ENCODE assay signal across 18 cellular contexts in genomic region chr3:152446495-152446894, GRCh38.
DNase-seq lines count a peak whose midpoint lies in the region; ATAC-seq and TF ChIP-seq lines count a peak whose summit lies in the region.
"Had no signal": no experiment of that assay in that cellular context is flagged by ENCODE, and none has a peak within 500 bp of the region (broad histone marks: within the 10 kb centered on the region; RNA-seq: fewer than 3 reads in every experiment).

No MANE protein-coding gene starts in this region.

- H3K27me3 ChIP-seq in left ventricle myocardium inferior (ENCODE audit: low read depth), result no peaks in the 10 kb centered on the region
- no peaks in the 10 kb centered on the region for H3K27me3 ChIP-seq in naive thymus-derived CD4-positive, alpha-beta T cell (ENCODE audit: control insufficient read depth in 2 of 2, insufficient read depth in 2 of 2, low read length in 2 of 2)
- H3K27me3 ChIP-seq: body of pancreas had no signal

- peaks cover 55% of the 10 kb centered on the region for H3K4me1 Mint-ChIP-seq in activated naive CD8-positive, alpha-beta T cell treated with anti-CD3 and anti-CD28 coated beads for 36 hours
- peaks cover 46 to 88% (median 77%) of the 10 kb centered on the region in 7 donors for H3K4me1 Mint-ChIP-seq in naive thymus-derived CD4-positive, alpha-beta T cell

- H3K4me1 ChIP-seq in left ventricle myocardium inferior, result peaks cover 70% of the 10 kb centered on the region
- H3K4me1 ChIP-seq in naive thymus-derived CD4-positive, alpha-beta T cell (ENCODE audit: control insufficient read depth in 2 of 2, insufficient read depth in 2 of 2, low read length in 2 of 2), result peaks cover 24 to 27% of the 10 kb centered on the region in 2 donors

- intact Hi-C loops in left ventricle myocardium inferior (cut with micrococcal nuclease), result loop anchor here (10.0 kb wide), 1 partner anchor 222 kb away; no protein-coding TSS in a partner anchor
- intact Hi-C loops in left ventricle myocardium superior (cut with micrococcal nuclease), result loop anchor here (10.0 kb wide), 2 partner anchors 222 to 262 kb away; no protein-coding TSS in a partner anchor
- intact Hi-C loops in naive thymus-derived CD4-positive, alpha-beta T cell (cut with micrococcal nuclease), result no loop called here

- no peak for TF ChIP-seq CTCF in left ventricle myocardium inferior (IDR thresholded peaks at IDR 0.05; ENCODE audit: borderline replicate concordance)

- H3K36me3 ChIP-seq in left ventricle myocardium inferior, result peaks cover 42% of the 10 kb centered on the region
- H3K36me3 ChIP-seq in naive thymus-derived CD4-positive, alpha-beta T cell (ENCODE audit: control insufficient read depth in 2 of 3, insufficient read depth in 3 of 3, low read length in 3 of 3), result peaks cover 14 to 31% (median 16%) of the 10 kb centered on the region in 3 experiments

- POLR2A ChIA-PET in naive thymus-derived CD4-positive, alpha-beta T cell (lab: Charles Lee), result interaction anchor here (0.6 kb wide), 1 partner anchor 217 kb away, joined by 3 read pairs; no protein-coding TSS in a partner anchor

- ATAC-seq in left ventricle myocardium superior, result no peak
- ATAC-seq in naive thymus-derived CD4-positive, alpha-beta T cell, result no peak
- no peak for ATAC-seq in HG02981 (IDR thresholded peaks at IDR 0.05; ENCODE audit: unreplicated experiment)
- ATAC-seq: activated CD8-positive, alpha-beta memory T cell treated with anti-CD3 and anti-CD28 coated beads, Interleukin-2, amount 10 ng/mL, durations not matched to agents 7 days and 5 days; body of pancreas; stimulated activated naive CD8-positive, alpha-beta T cell treated with anti-CD3 and anti-CD28 coated beads, Interleukin-15, Interleukin-2, amounts not matched to agents 100 U/mL and 50 U/mL, for 24 hours had no signal

- H3K9me3 Mint-ChIP-seq in activated naive CD8-positive, alpha-beta T cell treated with anti-CD3 and anti-CD28 coated beads for 36 hours, result no peaks in the 10 kb centered on the region
- no peaks in the 10 kb centered on the region for H3K9me3 Mint-ChIP-seq in naive thymus-derived CD4-positive, alpha-beta T cell

- no peaks in the 10 kb centered on the region for H3K9me3 ChIP-seq in left ventricle myocardium inferior (replicated peaks)
- no peaks in the 10 kb centered on the region for H3K9me3 ChIP-seq in naive thymus-derived CD4-positive, alpha-beta T cell (ENCODE audit: control insufficient read depth in 2 of 3, low read length in 3 of 3)
- H3K9me3 ChIP-seq: body of pancreas had no signal

- peak overlapping the region; percentile 62 for H3K27ac Mint-ChIP-seq in activated naive CD8-positive, alpha-beta T cell treated with anti-CD3 and anti-CD28 coated beads for 36 hours
- H3K27ac Mint-ChIP-seq in naive thymus-derived CD4-positive, alpha-beta T cell, result peak overlapping the region in 8 of 9 donors; percentile 25 to 91 (median 57)

- DNase-seq in left ventricle myocardium inferior, result no peak
- DNase-seq in left ventricle myocardium superior, result no peak
- no peak for DNase-seq in activated naive CD8-positive, alpha-beta T cell treated with anti-CD3 and anti-CD28 coated beads for 36 hours
- no peak for DNase-seq in naive thymus-derived CD4-positive, alpha-beta T cell
- no peak for DNase-seq in activated CD8-positive, alpha-beta memory T cell treated with anti-CD3 and anti-CD28 coated beads for 24 hours
- no peak for DNase-seq in stimulated activated CD4-positive, alpha-beta T cell treated with anti-CD3 and anti-CD28 coated beads, Interleukin-15, amount 100 ng/mL, for 24 hours
- DNase-seq: activated CD8-positive, alpha-beta memory T cell treated with anti-CD3 and anti-CD28 coated beads, Interleukin-2, amount 10 ng/mL, durations not matched to agents 7 days and 5 days; activated gamma-delta T cell treated with Interleukin-2 at 50 U/mL for 16 hours; EL; KG1; midbrain; NCI-H1092; NCI-H524; retina; stimulated activated naive CD8-positive, alpha-beta T cell treated with anti-CD3 and anti-CD28 coated beads, Interleukin-15, Interleukin-2, amounts not matched to agents 100 U/mL and 50 U/mL, for 24 hours had no signal

- peak overlapping the region; percentile 2 for H3K27ac ChIP-seq in left ventricle myocardium inferior (replicated peaks)
- H3K27ac ChIP-seq in naive thymus-derived CD4-positive, alpha-beta T cell (ENCODE audit: low read depth, low read length), result peak overlapping the region; percentile 34
- H3K27ac ChIP-seq: body of pancreas had no signal

- CTCF ChIA-PET in naive thymus-derived CD4-positive, alpha-beta T cell (lab: Charles Lee), result interaction anchor here (0.6 to 6.0 kb wide), 6 partner anchors 14 to 375 kb away, joined by 3 to 61 read pairs (median 3); no protein-coding TSS in a partner anchor

- peaks cover 27% of the 10 kb centered on the region for H3K36me3 Mint-ChIP-seq in activated naive CD8-positive, alpha-beta T cell treated with anti-CD3 and anti-CD28 coated beads for 36 hours
- peaks cover 6 to 42% (median 29%) of the 10 kb centered on the region in 5 donors for H3K36me3 Mint-ChIP-seq in naive thymus-derived CD4-positive, alpha-beta T cell

- no peaks in the 10 kb centered on the region for H3K27me3 Mint-ChIP-seq in activated naive CD8-positive, alpha-beta T cell treated with anti-CD3 and anti-CD28 coated beads for 36 hours
- H3K27me3 Mint-ChIP-seq in naive thymus-derived CD4-positive, alpha-beta T cell, result no peaks in the 10 kb centered on the region
- H3K27me3 Mint-ChIP-seq: activated CD8-positive, alpha-beta memory T cell treated with anti-CD3 and anti-CD28 coated beads, Interleukin-2, amount 10 ng/mL, durations not matched to agents 7 days and 5 days had no signal

- no peak overlapping the region for H3K4me3 Mint-ChIP-seq in activated naive CD8-positive, alpha-beta T cell treated with anti-CD3 and anti-CD28 coated beads for 36 hours
- peak overlapping the region in 4 of 10 donors; percentile 10 to 47 (median 36) for H3K4me3 Mint-ChIP-seq in naive thymus-derived CD4-positive, alpha-beta T cell
- H3K4me3 Mint-ChIP-seq: activated CD8-positive, alpha-beta memory T cell treated with anti-CD3 and anti-CD28 coated beads, Interleukin-2, amount 10 ng/mL, durations not matched to agents 7 days and 5 days had no signal

- H3K4me3 ChIP-seq in left ventricle myocardium inferior, result no peak overlapping the region
- no peak overlapping the region for H3K4me3 ChIP-seq in naive thymus-derived CD4-positive, alpha-beta T cell (ENCODE audit: low read length)
- H3K4me3 ChIP-seq: body of pancreas, coronary artery had no signal

Comparison
In these comparisons a context has a peak if more than half of its experiments do, and no peak if none do; other contexts are left out.
1. intact Hi-C loops: an anchor here in left ventricle myocardium inferior (10.0 kb wide) and left ventricle myocardium superior (10.0 kb wide); none called in naive thymus-derived CD4-positive, alpha-beta T cell.